ENCODE assay signal across 19 cellular contexts in the genomic region with DNA sequence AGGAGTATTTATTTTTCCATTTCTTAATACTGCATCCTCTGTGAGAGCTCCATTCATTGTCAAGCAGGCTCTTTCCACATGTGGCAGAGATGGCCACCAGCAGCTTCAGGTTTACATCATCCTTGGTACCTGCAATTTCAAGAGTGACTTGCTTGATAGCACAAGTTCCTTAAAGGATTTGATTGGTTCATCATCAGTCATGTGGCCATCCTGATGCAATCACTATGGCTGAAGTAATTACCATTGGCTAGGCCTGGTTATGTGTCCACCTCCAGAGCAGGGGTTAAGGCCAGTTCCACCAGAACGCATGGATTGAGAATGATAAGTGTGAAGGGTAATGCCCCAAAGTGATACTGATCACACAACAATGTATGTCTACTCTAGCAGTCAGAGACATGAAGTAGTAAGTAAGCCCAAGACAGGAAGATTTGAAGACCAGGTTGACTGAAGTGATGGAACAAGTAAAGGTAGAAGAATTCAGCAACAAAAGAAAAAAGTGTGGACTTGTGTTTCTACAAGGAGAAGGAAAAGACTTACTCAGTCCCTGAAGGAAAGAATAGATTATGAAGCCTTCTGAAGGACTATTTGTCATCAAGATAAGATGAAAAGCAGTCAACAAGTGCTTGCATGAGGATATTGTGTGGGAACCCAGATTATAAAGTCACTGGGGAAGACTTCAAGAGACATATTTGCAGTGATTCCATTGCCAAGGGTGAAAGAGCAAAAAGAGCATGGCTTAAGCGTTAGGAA. TPM values are rescaled to one million over a fixed set of nuclear protein-coding genes. Genes with fewer than 3 reads are reported as not detected.
DNase-seq lines count a peak whose midpoint lies in the region; ATAC-seq, FAIRE-seq and TF ChIP-seq lines count a peak whose summit lies in the region.
"Had no signal": no experiment of that assay in that cellular context is flagged by ENCODE, and none has a peak within 500 bp of the region (broad histone marks: within the 10 kb centered on the region; RNA-seq: fewer than 3 reads in every experiment).

No MANE protein-coding gene starts in this region.

- no peaks in the 10 kb centered on the region for H3K9me2 ChIP-seq in GM23248 (ENCODE audit: insufficient read depth)

- intact Hi-C loops in sciatic nerve (cut with DNase I) = no loop called here

- H3K23me2 ChIP-seq in H1 (ENCODE audit: low read depth, low read length) = no peaks in the 10 kb centered on the region

- no peak overlapping the region for H2AK5ac ChIP-seq in H1 (ENCODE audit: low read depth, low read length)

- no peak overlapping the region for H2BK12ac ChIP-seq in H1 (ENCODE audit: low read depth, low read length)

- POLR2A ChIA-PET in H1 (lab: Charles Lee; ENCODE audit: partially characterized antibody) = interaction anchor here (1.1 kb wide), 1 partner anchor 7 kb away, joined by 3 read pairs; no protein-coding TSS in a partner anchor

- H3K56ac ChIP-seq in H1 (replicated peaks; ENCODE audit: insufficient read length, low read depth, low read length) = no peak overlapping the region

- no peak overlapping the region for H3K14ac ChIP-seq in H1 (ENCODE audit: insufficient read length)

- TF ChIP-seq POLR2A in H1 (IDR thresholded peaks at IDR 0.05; ENCODE audit: control extremely low read depth in 1 of 2, low read depth in 2 of 2, low read length in 2 of 2) = no peak

- no peaks in the 10 kb centered on the region for H3F3A ChIP-seq in GM23248 (ENCODE audit: insufficient read depth)

- H3K4me2 ChIP-seq in H1 (ENCODE audit: insufficient read depth in 1 of 2, low read depth in 2 of 2, low read length in 2 of 2) (no peak overlapping the region), GM23248 (ENCODE audit: unreplicated experiment) (no peak overlapping the region)

- ATAC-seq in sciatic nerve (peak; percentile 76), HG03439 (IDR thresholded peaks at IDR 0.05; ENCODE audit: unreplicated experiment) (no peak)

- no peak for TF ChIP-seq RAD21 in H1 (IDR thresholded peaks at IDR 0.05 in 1 of 2, conservative IDR thresholded peaks at IDR 0.05 in 1 of 2; ENCODE audit: low read depth in 2 of 2, low read length in 2 of 2)

- TF ChIP-seq CTCF in H1 (IDR thresholded peaks at IDR 0.05; ENCODE audit: control extremely low read depth in 1 of 3, insufficient read depth in 1 of 3, low read depth in 1 of 3, low read length in 3 of 3) = no peak

- 89% methylated on average over 2 of the region's 2 CpGs; no CpG with 5 or more reads in 1 of the 2 experiments for WGBS in H1 (ENCODE audit: extremely low coverage in 1 of 2, insufficient coverage in 1 of 2, insufficient read length in 1 of 2, insufficient replicate concordance in 2 of 2, low coverage in 1 of 2, low lambda C conversion rate in 2 of 2, missing lambda C conversion rate in 1 of 2), 2 experiments
- 90 to 93% methylated on average over 2 of the region's 2 CpGs for whole genome bisulfite sequencing in GM23248 (ENCODE audit: low coverage in 1 of 2, low lambda C conversion rate in 2 of 2, missing lambda C conversion rate in 2 of 2), 2 experiments

- H3K27ac ChIP-seq in H1 (ENCODE audit: low read depth, low read length) (no peak overlapping the region), GM23248 (no peak overlapping the region)
- H3K27ac ChIP-seq: HL-60 had no signal

- H2AFZ ChIP-seq in H1 (ENCODE audit: low read length) (no peak overlapping the region), GM23248 (no peak overlapping the region)

- no peak overlapping the region for H2BK20ac ChIP-seq in H1 (ENCODE audit: low read length)

- H4K20me1 ChIP-seq in H1 (replicated peaks in 1 of 2; ENCODE audit: control insufficient read depth in 1 of 2, insufficient read depth in 2 of 2, low read length in 2 of 2) (no peaks in the 10 kb centered on the region), GM23248 (ENCODE audit: insufficient read depth) (no peaks in the 10 kb centered on the region)

- no peak overlapping the region for H3K23ac ChIP-seq in H1 (ENCODE audit: insufficient read length)

- H3K18ac ChIP-seq in H1 (ENCODE audit: extremely low read depth, low read length) = no peak overlapping the region

- H2BK120ac ChIP-seq in H1 (replicated peaks; ENCODE audit: low read depth, low read length) = no peak overlapping the region

- H2BK5ac ChIP-seq in H1 (ENCODE audit: low read depth, low read length) = no peak overlapping the region

- DNase-seq in OCI-M1 (lab: John Stamatoyannopoulos, UW) (peak; percentile 71), H1 (ENCODE audit: low read depth in 1 of 2, low spot score in 2 of 2) (no peak), sciatic nerve (ENCODE audit: low spot score) (no peak), NCI-H1417 (lab: John Stamatoyannopoulos, UW) (no peak), GM23248 (no peak)
- DNase-seq: ACHN; BE2C; C1 segment of cervical spinal cord; CD4-positive, CD25-positive, alpha-beta regulatory T cell; CD8-positive, alpha-beta memory T cell; COR-L47; GOT3; H9 had no signal

- FAIRE-seq in H1 (lab: Jason Lieb, UNC) = no peak
- FAIRE-seq: A204.1, G401.6, GM12891, GM18507 had no signal

- H3K9ac ChIP-seq in H1 (replicated peaks in 1 of 4; ENCODE audit: extremely low read depth in 1 of 4, low read depth in 3 of 4, low read length in 3 of 4) (no peak overlapping the region), GM23248 (no peak overlapping the region)

- H3K36me3 ChIP-seq in H1 (ENCODE audit: control insufficient read depth in 2 of 4, insufficient read depth in 4 of 4, low read length in 3 of 4) (no peaks in the 10 kb centered on the region), GM23248 (ENCODE audit: low read depth) (no peaks in the 10 kb centered on the region)
- H3K36me3 ChIP-seq: BE2C had no signal

- H3K4me3 ChIP-seq in H1 (ENCODE audit: extremely low read depth in 1 of 4, insufficient read depth in 2 of 4, low read depth in 3 of 4, low read length in 4 of 4) = no peak overlapping the region
- no peak overlapping the region for H3K4me3 ChIP-seq in GM23248

- H3K4ac ChIP-seq in H1 (replicated peaks; ENCODE audit: insufficient read length, low read depth, low read length) = no peak overlapping the region

- H2BK15ac ChIP-seq in H1 (ENCODE audit: low read length) = peak overlapping the region; percentile 33; the same call in 1 of the 2 replicates

- CTCF ChIA-PET in H1 (lab: Charles Lee; ENCODE audit: partially characterized antibody) = interaction anchor here (0.7 to 1.0 kb wide), 2 partner anchors 9 to 24 kb away, joined by 3 read pairs; no protein-coding TSS in a partner anchor

- no peak overlapping the region for H4K8ac ChIP-seq in H1 (ENCODE audit: extremely low read depth, insufficient read depth, low read length)

- TF ChIP-seq EP300 in H1 (IDR thresholded peaks at IDR 0.05; ENCODE audit: borderline replicate concordance in 1 of 2, low read depth in 2 of 2, low read length in 2 of 2) = no peak

- no peak overlapping the region for H4K5ac ChIP-seq in H1 (ENCODE audit: insufficient read length, low read depth, low read length)

- H4K91ac ChIP-seq in H1 (replicated peaks; ENCODE audit: insufficient read length, low read length) = no peak overlapping the region

- no peaks in the 10 kb centered on the region for H3K79me1 ChIP-seq in H1 (ENCODE audit: low read depth, low read length)

- in situ Hi-C loops in GM23248 (cut with MboI) = no loop called here

- H3K79me2 ChIP-seq in H1 (ENCODE audit: control insufficient read depth in 1 of 2, insufficient read depth in 2 of 2, low read length in 2 of 2) = no peaks in the 10 kb centered on the region
- H3K79me2 ChIP-seq in GM23248 (ENCODE audit: insufficient read depth) = no peaks in the 10 kb centered on the region

- H3K27me3 ChIP-seq in H1 (replicated peaks in 1 of 4; ENCODE audit: control insufficient read depth in 3 of 4, extremely low read depth in 1 of 4, insufficient read depth in 3 of 4, low read length in 3 of 4) (no peaks in the 10 kb centered on the region), GM23248 (replicated peaks; ENCODE audit: insufficient read depth) (no peaks in the 10 kb centered on the region)
- H3K27me3 ChIP-seq: BE2C had no signal

- H3K9me3 ChIP-seq in H1 (ENCODE audit: insufficient read depth in 2 of 2, low read depth in 1 of 2, low read length in 1 of 2) (no peaks in the 10 kb centered on the region), GM23248 (ENCODE audit: low read depth) (no peaks in the 10 kb centered on the region)
- H3K9me3 ChIP-seq: BE2C had no signal

- H3K4me1 ChIP-seq in H1 (replicated peaks in 1 of 4; ENCODE audit: control insufficient read depth in 3 of 4, insufficient read depth in 4 of 4, low read length in 3 of 4) (peaks cover 0 to 5% (median 1%) of the 10 kb centered on the region in 4 experiments; a peak in 4 of 7 replicates), GM23248 (ENCODE audit: insufficient read depth) (no peaks in the 10 kb centered on the region)

TF ChIP-seq in H1, 55 proteins besides CTCF, POLR2A, EP300 and RAD21 (continues in another document):
- TF ChIP-seq CHD1 (IDR thresholded peaks at IDR 0.05; ENCODE audit: low read depth, low read length) (no peak), CEBPB (IDR thresholded peaks at IDR 0.05; ENCODE audit: low read depth, low read length) (no peak), SP1 (IDR thresholded peaks at IDR 0.05; ENCODE audit: low read depth, low read length) (no peak), CBX8 (IDR thresholded peaks at IDR 0.05; ENCODE audit: borderline replicate concordance, low read depth, low read length) (no peak), ATF2 (IDR thresholded peaks at IDR 0.05; ENCODE audit: low read length) (no peak), MAFK (IDR thresholded peaks at IDR 0.05; ENCODE audit: low read depth, low read length) (no peak)

RNA-seq across cellular contexts. Expression of gene PRKAR2B, which starts 26.4 kb away (rescaled TPM):
- 35.1 and 37.0 TPM in 2 replicates for total RNA-seq in H1 (2021; fragmentation: NEBNext Ultra II Directional; extraction: Animal tissue kit (Norgen Biotek cat#: 25700))
- polyA plus RNA-seq in H1 (2011; rRNA removed) = 6.4 and 10.4 TPM in 2 replicates
- polyA plus RNA-seq in H1 (2011; cell fraction: cytosol; rRNA removed) = 15.2 TPM
- polyA plus RNA-seq in H1 (2011; cell fraction: nucleus; rRNA removed) = 4.4 TPM
- polyA plus RNA-seq in H1 (2012, experiment 1 of 2) = 11.0 to 25.9 TPM (median 14.0 TPM) in 4 replicates
- polyA plus RNA-seq in H1 (2012, experiment 2 of 2) = 3.2 TPM
- 19.4 TPM for polyA plus RNA-seq in H1 (2013, experiment 1 of 2)
- polyA plus RNA-seq in H1 (2013, experiment 2 of 2) = 19.3 TPM
- 9.6 and 10.1 TPM in 2 replicates for polyA minus RNA-seq in H1 (2011; rRNA and poly(A)+ RNA removed)
- polyA minus RNA-seq in H1 (2011; cell fraction: cytosol; rRNA and poly(A)+ RNA removed) = 15.2 TPM
- polyA minus RNA-seq in H1 (2011; cell fraction: nucleus; rRNA and poly(A)+ RNA removed) = 11.1 TPM
- total RNA-seq in sciatic nerve = 17.8 TPM
- total RNA-seq in GM23248 (2014; rRNA removed; shearing (Covaris generic)) = 1.0 and 3.2 TPM in 2 replicates
- 0.81 and 0.89 TPM in 2 replicates for polyA plus RNA-seq in GM23248 (2016; fragmentation: Nextera tagmentation; extraction: Ambion mirVana)
